ENCODE assay signal across 2 cellular contexts in genomic region chr17:9219631-9220415, GRCh38.
TF ChIP-seq lines count a peak whose summit lies in the region.

No MANE protein-coding gene starts in this region.

TF ChIP-seq in HEK293, 187 proteins besides CTCF, POLR2A, EP300 and RAD21 (continued from another document):
- TF ChIP-seq KLF10 (tag by site-specific recombination; IDR thresholded peaks at IDR 0.05) = no peak
TF ChIP-seq in HEK293: peak in this region for 1.

TF ChIP-seq in H1, 55 proteins besides CTCF, POLR2A, EP300 and RAD21 (continued from another document):
- TF ChIP-seq KDM1A (IDR thresholded peaks at IDR 0.05; ENCODE audit: borderline replicate concordance, low read length) (peak; percentile 65; the same call in 1 of the 2 replicates), EGR1 (IDR thresholded peaks at IDR 0.05; ENCODE audit: borderline replicate concordance, low read depth, low read length) (no peak), SRF (IDR thresholded peaks at IDR 0.05; ENCODE audit: low read depth, low read length) (no peak)
